Comparison of ENCODE assay signal across 9 cellular contexts in genomic region chr17:39927928-39928867, GRCh38. TPM values are rescaled to one million over a fixed set of nuclear protein-coding genes. Genes with fewer than 3 reads are reported as not detected.
DNase-seq lines count a peak whose midpoint lies in the region; ATAC-seq and TF ChIP-seq lines count a peak whose summit lies in the region.
"Had no signal": no experiment of that assay in that cellular context is flagged by ENCODE, and none has a peak within 500 bp of the region (broad histone marks: within the 10 kb centered on the region; RNA-seq: fewer than 3 reads in every experiment).

No MANE protein-coding gene starts in this region.

- H3K9ac ChIP-seq in HCT116 (ENCODE audit: low read length): peak overlapping the region; percentile 88

- ATAC-seq in HCT116 (peak; percentile 71), naive B cell (ENCODE audit: low read depth in 2 of 2) (peak; percentile 7 to 8)

- no peak for TF ChIP-seq CTCF in Caco-2 (IDR thresholded peaks at IDR 0.05; ENCODE audit: insufficient read depth in 1 of 2, low read depth in 1 of 2, low read length in 1 of 2, severe bottlenecking in 1 of 2, unreplicated experiment in 1 of 2)
- no peak for TF ChIP-seq CTCF in HCT116 (IDR thresholded peaks at IDR 0.05 in 2 of 3, conservative IDR thresholded peaks at IDR 0.05 in 1 of 3; ENCODE audit: borderline replicate concordance in 1 of 3, insufficient read depth in 1 of 3, low read depth in 2 of 3, low read length in 2 of 3)
- TF ChIP-seq CTCF in epithelial cell of esophagus (IDR thresholded peaks at IDR 0.05; ENCODE audit: insufficient read depth, low read depth, low read length, missing control alignments): no peak

- no peaks in the 10 kb centered on the region for H3K9me2 ChIP-seq in HCT116 (ENCODE audit: insufficient read depth)

- H3K79me2 ChIP-seq in HCT116 (ENCODE audit: insufficient read depth, low read length): peaks cover 24% of the 10 kb centered on the region; the same call in 1 of the 2 replicates

- peaks cover 29% of the 10 kb centered on the region for H3K4me1 ChIP-seq in Caco-2
- H3K4me1 ChIP-seq in HCT116 (ENCODE audit: control insufficient read depth in 1 of 2, insufficient read depth in 2 of 2, low read length in 2 of 2): peaks cover 23 to 40% of the 10 kb centered on the region in 2 experiments

- no peaks in the 10 kb centered on the region for H3K27me3 Mint-ChIP-seq in Caco-2 (ENCODE audit: insufficient read depth, unreplicated experiment)
- no peaks in the 10 kb centered on the region for H3K27me3 Mint-ChIP-seq in naive B cell

- peaks cover 14% of the 10 kb centered on the region for H3K36me3 Mint-ChIP-seq in Caco-2 (ENCODE audit: insufficient read depth, unreplicated experiment)
- peaks cover 0 to 3% of the 10 kb centered on the region in 2 donors for H3K36me3 Mint-ChIP-seq in naive B cell

- H3K4me1 Mint-ChIP-seq in Caco-2 (ENCODE audit: low read depth, unreplicated experiment) (peaks cover 7% of the 10 kb centered on the region), naive B cell (peaks cover 25 to 46% (median 45%) of the 10 kb centered on the region in 3 donors)

- H3K4me2 ChIP-seq in HCT116 (ENCODE audit: low read length): peak overlapping the region; percentile 79

- TF ChIP-seq RAD21 in HCT116 (IDR thresholded peaks at IDR 0.05; ENCODE audit: low read depth): no peak

- H3K27me3 ChIP-seq in Caco-2 (replicated peaks; ENCODE audit: control insufficient read depth, insufficient read depth, low read length) (no peaks in the 10 kb centered on the region), HCT116 (ENCODE audit: insufficient read depth, low read length) (no peaks in the 10 kb centered on the region)

- RAD21 ChIA-PET in HCT116 (lab: Charles Lee; ENCODE audit: low non-redundant PET in 1 of 2, low total read pairs in 2 of 2, uncharacterized antibody in 2 of 2, unreplicated experiment in 2 of 2): no interaction called here

- CTCF ChIA-PET in Caco-2 (lab: Charles Lee): interaction anchor here (2.0 kb wide), 1 partner anchor 52 kb away, joined by 8 read pairs; the partner anchor contains the start of gene PSMD3
- CTCF ChIA-PET in HCT116 (lab: Charles Lee): interaction anchor here (0.6 kb wide), 2 partner anchors 17 to 183 kb away, joined by 3 to 5 read pairs; no protein-coding TSS in a partner anchor

- H3K4me3 Mint-ChIP-seq in Caco-2 (ENCODE audit: unreplicated experiment) (peak overlapping the region; percentile 87), naive B cell (peak overlapping the region; percentile 85 to 100 (median 94))

- H3K9me3 ChIP-seq in Caco-2 (no peaks in the 10 kb centered on the region), HCT116 (ENCODE audit: control insufficient read depth in 1 of 2, insufficient read depth in 1 of 2, low read depth in 1 of 2, low read length in 2 of 2) (no peaks in the 10 kb centered on the region)

- POLR2A ChIA-PET in Caco-2 (lab: Charles Lee): interaction anchor here (1.0 to 1.5 kb wide), 2 partner anchors 52 to 240 kb away, joined by 4 to 5 read pairs; partner anchors contain the start of genes PGAP3 and PSMD3
- POLR2A ChIA-PET in HCT116 (lab: Charles Lee): interaction anchor here (1.3 kb wide), 1 partner anchor 11 kb away, joined by 3 read pairs; no protein-coding TSS in a partner anchor

- no peak for TF ChIP-seq POLR2A in HCT116 (IDR thresholded peaks at IDR 0.05; ENCODE audit: borderline replicate concordance, extremely low read depth, insufficient read depth, insufficient read length)

- H3K9me3 Mint-ChIP-seq in Caco-2 (ENCODE audit: unreplicated experiment) (no peaks in the 10 kb centered on the region), naive B cell (no peaks in the 10 kb centered on the region)

- intact Hi-C loops in Caco-2 (cut with micrococcal nuclease; ENCODE audit: unreplicated experiment) (loop anchor here (5.0 kb wide), 1 partner anchor 146 kb away; no protein-coding TSS in a partner anchor), HCT116 (cut with micrococcal nuclease) (no loop called here)

- no peaks in the 10 kb centered on the region for H3K36me3 ChIP-seq in Caco-2 (ENCODE audit: control insufficient read depth, insufficient read depth, low read length)
- peaks cover 0 to 6% of the 10 kb centered on the region in 2 experiments; a peak in 2 of 4 replicates for H3K36me3 ChIP-seq in HCT116 (ENCODE audit: control insufficient read depth in 1 of 2, insufficient read depth in 2 of 2, low read length in 2 of 2)

- H3K27ac Mint-ChIP-seq in Caco-2 (ENCODE audit: unreplicated experiment) (peak overlapping the region; percentile 97), naive B cell (peak overlapping the region in 5 of 6 donors; percentile 3 to 99 (median 90))

- H2AFZ ChIP-seq in HCT116 (ENCODE audit: low read depth, low read length, poor library complexity, severe bottlenecking): peak overlapping the region; percentile 88

- TSS peak; percentile 84 for BruUV-seq in Caco-2 (replicated peaks; lab: Mats Ljungman, UMichigan)
- BruUV-seq in HCT116 (replicated peaks; lab: Mats Ljungman, UMichigan): TSS peak; percentile 91

- peak overlapping the region; percentile 41 for H3K4me3 ChIP-seq in Caco-2 (ENCODE audit: low read depth, low read length)
- peak overlapping the region; percentile 85 to 89 for H3K4me3 ChIP-seq in HCT116 (replicated peaks in 1 of 2; ENCODE audit: low read depth in 1 of 2, low read length in 2 of 2)
- H3K4me3 ChIP-seq in epithelial cell of esophagus (ENCODE audit: low read length): peak overlapping the region; percentile 75

- peak overlapping the region; percentile 87 for H3K27ac ChIP-seq in HCT116 (ENCODE audit: low read depth, low read length)

- no peaks in the 10 kb centered on the region for H4K20me1 ChIP-seq in HCT116 (ENCODE audit: insufficient read depth)

- DNase-seq in Caco-2: peak; percentile 59 to 65
- no peak for DNase-seq in HCT116 (ENCODE audit: low read depth, low spot score)
- DNase-seq in RPMI8226: peak; percentile 48
- no peak for DNase-seq in epithelial cell of esophagus (ENCODE audit: low read depth)
- DNase-seq in naive B cell: no peak
- no peak for DNase-seq in middle frontal gyrus (ENCODE audit: extremely low spot score, low spot score)
- DNase-seq in activated gamma-delta T cell treated with Interleukin-2 at 50 U/mL for 16 hours: no peak
- DNase-seq in NCI-H1105 (lab: John Stamatoyannopoulos, UW): no peak

TF ChIP-seq in HCT116, 20 proteins besides CTCF, POLR2A, EP300 and RAD21:
- no peak for TF ChIP-seq MAX (IDR thresholded peaks at IDR 0.05)
- no peak for TF ChIP-seq ZNF274 (IDR thresholded peaks at IDR 0.05; ENCODE audit: low read depth, low read length)
- no peak for TF ChIP-seq EZH2phosphoT487 (IDR thresholded peaks at IDR 0.05; ENCODE audit: borderline replicate concordance)
- 0 out of 2 replicates have a peak, but pooled peaks have one; percentile 18 for TF ChIP-seq SP1 (IDR thresholded peaks at IDR 0.05; ENCODE audit: low read depth)
- peak; percentile 63 for TF ChIP-seq ZFX (IDR thresholded peaks at IDR 0.05)

RNA-seq across cellular contexts. Expression of gene LRRC3C, which starts 0.7 kb away (rescaled TPM):
- total RNA-seq in Caco-2 (2022): not detected in 2 replicates
- total RNA-seq in HCT116 (2021; ENCODE audit: unreplicated experiment): not detected
- polyA plus RNA-seq in HCT116 (2012): not detected in 2 replicates
- polyA plus RNA-seq in naive B cell (ENCODE audit: low read depth in 6 of 6): not detected
- total RNA-seq: RPMI7951 had no signal

RNA-seq across cellular contexts. Expression of gene ORMDL3, which starts 0.8 kb away (rescaled TPM):
- total RNA-seq in Caco-2 (2022) (70.6 and 75.2 TPM in 2 replicates), HCT116 (2021; ENCODE audit: unreplicated experiment) (46.9 TPM)
- 34.4 and 43.3 TPM in 2 replicates for polyA plus RNA-seq in HCT116 (2012)
- polyA plus RNA-seq in naive B cell (ENCODE audit: low read depth in 6 of 6): 100 to 1,000 TPM in 3 of 6 donors, 10 to 100 TPM in 3; 71.8 to 181 (median 95.9) TPM

RNA-seq across cellular contexts. Expression of gene GSDMB, which starts 9.8 kb away (rescaled TPM):
- 8.0 TPM in 2 replicates for total RNA-seq in Caco-2 (2022)
- total RNA-seq in HCT116 (2021; ENCODE audit: unreplicated experiment): 22.2 TPM
- 13.4 and 14.7 TPM in 2 replicates for polyA plus RNA-seq in HCT116 (2012)
- polyA plus RNA-seq in naive B cell (ENCODE audit: low read depth in 6 of 6): 1 to 10 TPM in 1 of 6 donors, under 1 TPM in 3, not detected in 2; 0.15 to 2.0 (median 0.31) TPM

RNA-seq across cellular contexts. Expression of gene GSDMA, which starts 34.6 kb away (rescaled TPM):
- not detected in 2 replicates for total RNA-seq in Caco-2 (2022)
- total RNA-seq in HCT116 (2021; ENCODE audit: unreplicated experiment): not detected
- 0.08 TPM in 1 of 2 replicates, not detected in the other for polyA plus RNA-seq in HCT116 (2012)
- under 1 TPM in 2 of 6 donors, not detected in 4; 0.19 to 0.21 TPM for polyA plus RNA-seq in naive B cell (ENCODE audit: low read depth in 6 of 6)
- total RNA-seq: RPMI7951 had no signal

RNA-seq across cellular contexts. Expression of gene PSMD3, which starts 52.4 kb away (rescaled TPM):
- total RNA-seq in Caco-2 (2022) (179 and 195 TPM in 2 replicates), HCT116 (2021; ENCODE audit: unreplicated experiment) (152 TPM)
- 176 and 191 TPM in 2 replicates for polyA plus RNA-seq in HCT116 (2012)
- polyA plus RNA-seq in naive B cell (ENCODE audit: low read depth in 6 of 6): 10 to 100 TPM; 48.1 to 62.4 (median 52.3) TPM

Comparison
In these comparisons a context has a peak if more than half of its experiments do, and no peak if none do; other contexts are left out.
1. DNase-seq: peak in Caco-2 (2 of 2) and RPMI8226 (single experiment); none in HCT116 (single experiment), epithelial cell of esophagus (single experiment), naive B cell (single experiment), middle frontal gyrus (single experiment), activated gamma-delta T cell treated with Interleukin-2 at 50 U/mL for 16 hours (single experiment) and NCI-H1105 (single experiment).
2. Peak in every context shown above with its lines, with median percentiles within 50 percentile points of each other: H3K4me3 ChIP-seq.